In the genomic region with DNA sequence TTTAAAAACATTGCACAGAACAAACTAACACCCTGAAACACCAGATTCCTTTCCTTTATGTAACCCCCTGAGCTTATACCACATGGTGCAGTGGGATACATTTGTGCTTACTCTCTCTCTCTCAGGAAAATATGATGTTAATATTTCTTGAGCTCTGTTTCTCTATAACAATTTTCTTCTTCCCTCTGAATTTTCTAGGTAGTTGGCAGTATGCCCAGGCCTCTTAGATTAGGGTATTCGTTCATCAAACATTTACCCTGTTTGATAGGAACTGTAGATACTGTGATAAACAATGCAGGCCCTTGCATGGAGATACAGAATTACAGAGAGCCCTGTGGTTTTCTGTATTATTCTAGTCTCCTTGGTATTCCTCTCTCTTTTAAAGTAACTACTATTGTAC, we compare ENCODE assay signal across 26 cellular contexts.
A peak's percentile ranks its signal among the peaks of the same experiment; 100 is the strongest.
DNase-seq lines count a peak whose midpoint lies in the region; ATAC-seq and TF ChIP-seq lines count a peak whose summit lies in the region.
"Had no signal": no experiment of that assay in that cellular context is flagged by ENCODE, and none has a peak within 500 bp of the region (broad histone marks: within the 10 kb centered on the region; RNA-seq: fewer than 3 reads in every experiment).

No MANE protein-coding gene starts in this region.

- H3K9me3 Mint-ChIP-seq in MCF 10A (ENCODE audit: unreplicated experiment), result no peaks in the 10 kb centered on the region
- H3K9me3 Mint-ChIP-seq: activated CD8-positive, alpha-beta T cell treated with anti-CD3 and anti-CD28 coated beads for 36 hours; CD14-positive monocyte; H9; nephron had no signal

- no peaks in the 10 kb centered on the region for H3K9me2 ChIP-seq in hepatocyte (replicated peaks; ENCODE audit: insufficient read depth)

- BruUV-seq in MCF 10A (replicated peaks; lab: Mats Ljungman, UMichigan), result no TSS peak
- BruUV-seq in mammary epithelial cell (replicated peaks; lab: Mats Ljungman, UMichigan), result no TSS peak

- CTCF ChIA-PET in MCF 10A (lab: Yijun Ruan, JAX), result no interaction called here
- CTCF ChIA-PET in mammary epithelial cell (lab: Charles Lee; ENCODE audit: low non-redundant PET), result no interaction called here

- no peaks in the 10 kb centered on the region for H3K27me3 ChIP-seq in mammary epithelial cell (ENCODE audit: insufficient read depth, low read length)
- no peaks in the 10 kb centered on the region for H3K27me3 ChIP-seq in hepatocyte
- H3K27me3 ChIP-seq in right atrium auricular region, result no peaks in the 10 kb centered on the region
- H3K27me3 ChIP-seq: vagina had no signal

- peak; percentile 22; the same call in 2 of the 3 replicates for ATAC-seq in SK-N-SH treated with all-trans-retinoic acid at 6 μM for 48 hours
- ATAC-seq in GM21786 (IDR thresholded peaks at IDR 0.05; ENCODE audit: unreplicated experiment), result no peak
- ATAC-seq: activated CD8-positive, alpha-beta T cell treated with anti-CD3 and anti-CD28 coated beads for 36 hours; left colon; stimulated activated effector memory CD8-positive, alpha-beta T cell treated with anti-CD3 and anti-CD28 coated beads, Interleukin-12 subunit alpha, Interleukin-12 subunit beta, amount 100 ng/mL, for 72 hours had no signal

- H3K4me3 ChIP-seq in mammary epithelial cell (replicated peaks in 1 of 3; ENCODE audit: insufficient read depth in 1 of 3, low read depth in 2 of 3, low read length in 3 of 3), result no peak overlapping the region
- H3K4me3 ChIP-seq in hepatocyte, result no peak overlapping the region
- H3K4me3 ChIP-seq in right atrium auricular region, result no peak overlapping the region
- H3K4me3 ChIP-seq: SK-N-MC, vagina had no signal

- H2AFZ ChIP-seq in mammary epithelial cell (ENCODE audit: low read depth, low read length) (no peak overlapping the region), hepatocyte (no peak overlapping the region)

- dilution Hi-C loops in mammary epithelial cell (cut with HindIII; ENCODE audit: low sequenced_read_pairs), result no loop called here

- WGBS in mammary epithelial cell (ENCODE audit: low coverage, missing lambda C conversion rate), result 11% methylated on average over 1 of the region's 1 CpG
- 35% methylated on average over 1 of the region's 1 CpG for WGBS in hepatocyte (ENCODE audit: low lambda C conversion rate, missing lambda C conversion rate)

- peaks cover 34% of the 10 kb centered on the region for H3K4me1 Mint-ChIP-seq in MCF 10A (ENCODE audit: insufficient read depth, unreplicated experiment)
- H3K4me1 Mint-ChIP-seq: CD14-positive monocyte; H9; nephron; stimulated activated effector memory CD8-positive, alpha-beta T cell treated with anti-CD3 and anti-CD28 coated beads, Interleukin-12 subunit alpha, Interleukin-12 subunit beta, amount 100 ng/mL, for 72 hours had no signal

- POLR2A ChIA-PET in MCF 10A (lab: Yijun Ruan, JAX), result no interaction called here

- H3K36me3 ChIP-seq in mammary epithelial cell (ENCODE audit: insufficient read depth, low read length), result no peaks in the 10 kb centered on the region
- no peaks in the 10 kb centered on the region for H3K36me3 ChIP-seq in hepatocyte (replicated peaks; ENCODE audit: insufficient read depth, low read depth)
- H3K36me3 ChIP-seq in right atrium auricular region, result no peaks in the 10 kb centered on the region
- H3K36me3 ChIP-seq: vagina had no signal

- no peak overlapping the region for H3K9ac ChIP-seq in mammary epithelial cell (ENCODE audit: insufficient read depth, low read length)

- H3K36me3 Mint-ChIP-seq in MCF 10A (ENCODE audit: insufficient read depth, unreplicated experiment), result no peaks in the 10 kb centered on the region
- H3K36me3 Mint-ChIP-seq: CD14-positive monocyte; stimulated activated effector memory CD8-positive, alpha-beta T cell treated with anti-CD3 and anti-CD28 coated beads, Interleukin-12 subunit alpha, Interleukin-12 subunit beta, amount 100 ng/mL, for 72 hours had no signal

- H3K79me2 ChIP-seq in mammary epithelial cell (ENCODE audit: insufficient read depth, low read length) (no peaks in the 10 kb centered on the region), hepatocyte (no peaks in the 10 kb centered on the region)

- TF ChIP-seq CTCF in MCF 10A (IDR thresholded peaks at IDR 0.05; ENCODE audit: unreplicated experiment) (no peak), mammary epithelial cell (conservative IDR thresholded peaks at IDR 0.05 in 1 of 2, IDR thresholded peaks at IDR 0.05 in 1 of 2; ENCODE audit: extremely low read depth in 1 of 2, insufficient read depth in 1 of 2, low read depth in 1 of 2, low read length in 2 of 2) (no peak), hepatocyte (IDR thresholded peaks at IDR 0.05; ENCODE audit: poor library complexity) (no peak), right atrium auricular region (IDR thresholded peaks at IDR 0.05) (no peak)

- H4K20me1 ChIP-seq in mammary epithelial cell (ENCODE audit: insufficient read depth, low read length) (no peaks in the 10 kb centered on the region), hepatocyte (ENCODE audit: insufficient read depth, poor library complexity, severe bottlenecking) (no peaks in the 10 kb centered on the region)

- intact Hi-C loops in MCF 10A (cut with micrococcal nuclease), result no loop called here
- intact Hi-C loops in mammary epithelial cell (cut with micrococcal nuclease), result loop anchor here (5.0 kb wide), 1 partner anchor 567 kb away; the partner anchor contains the start of genes CISD1 and IPMK

- H3K4me3 Mint-ChIP-seq in MCF 10A (ENCODE audit: unreplicated experiment), result no peak overlapping the region
- H3K4me3 Mint-ChIP-seq: activated CD8-positive, alpha-beta T cell treated with anti-CD3 and anti-CD28 coated beads for 36 hours; CD14-positive monocyte; H9; nephron; stimulated activated effector memory CD8-positive, alpha-beta T cell treated with anti-CD3 and anti-CD28 coated beads, Interleukin-12 subunit alpha, Interleukin-12 subunit beta, amount 100 ng/mL, for 72 hours had no signal

- H3K4me1 ChIP-seq in mammary epithelial cell (ENCODE audit: insufficient read depth, low read length) (peaks cover 21% of the 10 kb centered on the region), hepatocyte (ENCODE audit: insufficient read depth) (peaks cover 30% of the 10 kb centered on the region), right atrium auricular region (no peaks in the 10 kb centered on the region)

- H3K27ac ChIP-seq in mammary epithelial cell (ENCODE audit: insufficient read depth, low read depth, low read length) (no peak overlapping the region), hepatocyte (peak overlapping the region; percentile 8), right atrium auricular region (no peak overlapping the region)
- H3K27ac ChIP-seq: SK-N-MC, vagina had no signal

- H3K4me2 ChIP-seq in mammary epithelial cell (ENCODE audit: insufficient read depth, low read depth, low read length) (no peak overlapping the region), hepatocyte (no peak overlapping the region)

- DNase-seq in MCF 10A (ENCODE audit: unreplicated experiment) (no peak), mammary epithelial cell (no peak), hepatocyte (ENCODE audit: low spot score) (no peak), SIG-M5 treated with dmso at 0.1 percent for 504 hours (lab: John Stamatoyannopoulos, UW; ENCODE audit: unreplicated experiment) (no peak), right atrium auricular region (ENCODE audit: low spot score) (no peak), NCI-H82 treated with DMSO at 0.1 percent for 48 hours (lab: John Stamatoyannopoulos, UW; ENCODE audit: unreplicated experiment) (no peak)
- DNase-seq: activated CD4-positive, CD25-positive, alpha-beta regulatory T cell; activated CD8-positive, alpha-beta T cell treated with anti-CD3 and anti-CD28 coated beads for 36 hours; activated T-cell treated with anti-CD3 and anti-CD28 coated beads, Interleukin-2, amount 50 U/mL, for 1 hour; cerebellar nuclear complex; DMS 273 treated with DMSO at 0.1 percent for 48 hours; effector CD8-positive, alpha-beta T cell; H9; Kasumi-1; left colon; NCI-H1092 treated with DMSO at 0.1 percent for 48 hours; NCI-H2171 treated with DMSO at 0.1 percent for 48 hours; NK-92 treated with Interleukin-12 subunit alpha and Interleukin-12 subunit beta, amount 100 ng/mL, for 24 hours; posterior cingulate gyrus had no signal

- H3K9me3 ChIP-seq in mammary epithelial cell (replicated peaks; ENCODE audit: insufficient read depth, low read length) (no peaks in the 10 kb centered on the region), hepatocyte (ENCODE audit: low read depth) (no peaks in the 10 kb centered on the region), right atrium auricular region (no peaks in the 10 kb centered on the region)
- H3K9me3 ChIP-seq: vagina had no signal

- H3K27me3 Mint-ChIP-seq in MCF 10A (ENCODE audit: insufficient read depth, unreplicated experiment), result no peaks in the 10 kb centered on the region
- H3K27me3 Mint-ChIP-seq: activated CD8-positive, alpha-beta T cell treated with anti-CD3 and anti-CD28 coated beads for 36 hours had no signal

- in situ Hi-C loops in mammary epithelial cell (cut with MboI; ENCODE audit: low sequenced_read_pairs in 2 of 2), result loop anchor here in 1 of 2 donors (25.0 kb wide), 2 partner anchors 362 to 462 kb away; no protein-coding TSS in a partner anchor

- H3K27ac Mint-ChIP-seq in MCF 10A (ENCODE audit: low read depth, unreplicated experiment), result peak overlapping the region; percentile 63
- H3K27ac Mint-ChIP-seq: activated CD8-positive, alpha-beta T cell treated with anti-CD3 and anti-CD28 coated beads for 36 hours; CD14-positive monocyte; H9; stimulated activated effector memory CD8-positive, alpha-beta T cell treated with anti-CD3 and anti-CD28 coated beads, Interleukin-12 subunit alpha, Interleukin-12 subunit beta, amount 100 ng/mL, for 72 hours had no signal

TF ChIP-seq in SK-N-SH treated with all-trans-retinoic acid at 6 μM for 48 hours, 23 proteins besides CTCF, POLR2A, EP300 and RAD21:
- no peak for TF ChIP-seq CSDC2 (CRISPR knock-in tag; IDR thresholded peaks at IDR 0.05)
- TF ChIP-seq RARB (CRISPR knock-in tag; IDR thresholded peaks at IDR 0.05), result no peak
- 0 out of 2 replicates have a peak, but pooled peaks have one; percentile 29 for TF ChIP-seq ISL1 (CRISPR knock-in tag; IDR thresholded peaks at IDR 0.05)
